In genomic region chr4:24473309-24473721, GRCh38 we compare ENCODE assay signal across 8 cellular contexts.
DNase-seq lines count a peak whose midpoint lies in the region; ATAC-seq and TF ChIP-seq lines count a peak whose summit lies in the region.

No MANE protein-coding gene starts in this region.

- peak overlapping the region; percentile 45; the same call in 1 of the 2 replicates for H3K4me3 ChIP-seq in GM12864 (ENCODE audit: low read depth, low read length)
- H3K4me3 ChIP-seq in OCI-LY7 (ENCODE audit: low read depth, low read length, poor library complexity, severe bottlenecking): peak overlapping the region; percentile 68
- H3K4me3 ChIP-seq in colonic mucosa: peak overlapping the region; percentile 53
- H3K4me3 ChIP-seq in liver (ENCODE audit: low read depth in 1 of 3, low read length in 3 of 3): peak overlapping the region; percentile 55 to 71 (median 59)
- peak overlapping the region; percentile 54 to 66 for H3K4me3 ChIP-seq in tibial artery

- H3K9me3 ChIP-seq in OCI-LY7 (ENCODE audit: low read length) (no peaks in the 10 kb centered on the region), colonic mucosa (no peaks in the 10 kb centered on the region), liver (ENCODE audit: control insufficient read depth in 4 of 4, low read length in 3 of 4) (no peaks in the 10 kb centered on the region), tibial artery (no peaks in the 10 kb centered on the region)

- no peak for TF ChIP-seq CTCF in GM12864 (IDR thresholded peaks at IDR 0.05; ENCODE audit: low read depth, low read length, missing control alignments)
- TF ChIP-seq CTCF in OCI-LY7 (conservative IDR thresholded peaks at IDR 0.05; ENCODE audit: low read length): peak; percentile 54
- peak; percentile 2 for TF ChIP-seq CTCF in colonic mucosa (IDR thresholded peaks at IDR 0.05)
- no peak for TF ChIP-seq CTCF in liver (IDR thresholded peaks at IDR 0.05; ENCODE audit: low read depth, low read length, missing input control)
- TF ChIP-seq CTCF in tibial artery (IDR thresholded peaks at IDR 0.05): no peak

- H3K79me2 ChIP-seq in OCI-LY7 (ENCODE audit: insufficient read depth, low read depth, low read length): no peaks in the 10 kb centered on the region

- TF ChIP-seq RAD21 in liver (IDR thresholded peaks at IDR 0.05): no peak

- DNase-seq in ACHN (peak; percentile 42), GM12864 (ENCODE audit: low read depth) (no peak), OCI-LY7 (ENCODE audit: low spot score) (peak; percentile 13), colonic mucosa (peak; percentile 25), tibial artery (no peak)

- POLR2A ChIA-PET in OCI-LY7 (lab: Charles Lee): interaction anchor here (0.6 kb wide), 2 partner anchors 79 to 496 kb away, joined by 3 read pairs; no protein-coding TSS in a partner anchor

- H3K4me1 ChIP-seq in OCI-LY7 (ENCODE audit: insufficient read depth, low read length, poor library complexity, severe bottlenecking): peaks cover 6% of the 10 kb centered on the region
- H3K4me1 ChIP-seq in colonic mucosa: no peaks in the 10 kb centered on the region
- peaks cover 17 to 38% (median 31%) of the 10 kb centered on the region in 4 donors for H3K4me1 ChIP-seq in liver (ENCODE audit: control insufficient read depth in 4 of 4, insufficient read depth in 4 of 4, low read length in 3 of 4)
- H3K4me1 ChIP-seq in tibial artery: peaks cover 0 to 38% (median 30%) of the 10 kb centered on the region in 4 donors

- ATAC-seq in HG02852 (IDR thresholded peaks at IDR 0.05; ENCODE audit: unreplicated experiment): no peak
- no peak for ATAC-seq in GM21515 (IDR thresholded peaks at IDR 0.05; ENCODE audit: unreplicated experiment)

- H4K20me1 ChIP-seq in OCI-LY7 (ENCODE audit: insufficient read depth, low read length): no peaks in the 10 kb centered on the region

- in situ Hi-C loops in ACHN (cut with HindIII; ENCODE audit: low pct_ligation_motif_present, low pct_unique_long_range_greater_than_20kb, low sequenced_read_pairs): no loop called here

- WGBS in liver: 2% methylated on average over 13 of the region's 13 CpGs

- H3K27me3 ChIP-seq in colonic mucosa: peaks cover 29% of the 10 kb centered on the region
- peaks cover 0 to 5% (median 1%) of the 10 kb centered on the region in 4 donors for H3K27me3 ChIP-seq in liver (ENCODE audit: control insufficient read depth in 4 of 4, insufficient read depth in 4 of 4, low read length in 3 of 4)
- peaks cover 0 to 18% of the 10 kb centered on the region in 2 donors for H3K27me3 ChIP-seq in tibial artery

- BruUV-seq in OCI-LY7 (replicated peaks; lab: Mats Ljungman, UMichigan): no TSS peak

- H3K27ac ChIP-seq in OCI-LY7 (ENCODE audit: low read depth, low read length, poor library complexity, severe bottlenecking): no peak overlapping the region
- no peak overlapping the region for H3K27ac ChIP-seq in colonic mucosa
- peak overlapping the region in 1 of 2 donors; percentile 20 for H3K27ac ChIP-seq in liver (ENCODE audit: low read depth in 1 of 2, low read length in 2 of 2)
- H3K27ac ChIP-seq in tibial artery: peak overlapping the region; percentile 35 to 41

- intact Hi-C loops in OCI-LY7 (cut with micrococcal nuclease; ENCODE audit: unreplicated experiment) (no loop called here), colonic mucosa (cut with DNase I) (no loop called here), tibial artery (cut with DNase I; ENCODE audit: low total_unique reads) (loop anchor here (5.0 kb wide), 1 partner anchor 389 kb away; no protein-coding TSS in a partner anchor)

- H2AFZ ChIP-seq in OCI-LY7 (ENCODE audit: low read length): peak overlapping the region; percentile 75; the same call in 1 of the 2 replicates

- no peaks in the 10 kb centered on the region for H3K36me3 ChIP-seq in OCI-LY7 (ENCODE audit: insufficient read depth, low read length)
- no peaks in the 10 kb centered on the region for H3K36me3 ChIP-seq in colonic mucosa
- H3K36me3 ChIP-seq in liver (ENCODE audit: control insufficient read depth in 4 of 4, insufficient read depth in 3 of 4, low read depth in 1 of 4, low read length in 3 of 4): no peaks in the 10 kb centered on the region
- no peaks in the 10 kb centered on the region for H3K36me3 ChIP-seq in tibial artery

- H3K9ac ChIP-seq in colonic mucosa (ENCODE audit: low read depth in 2 of 2, low read length in 2 of 2) (no peak overlapping the region), liver (ENCODE audit: low read depth in 1 of 2, low read length in 2 of 2) (no peak overlapping the region)

- CTCF ChIA-PET in OCI-LY7 (lab: Charles Lee; ENCODE audit: unreplicated experiment): no interaction called here

- H3K4me2 ChIP-seq in OCI-LY7 (ENCODE audit: low read length): peak overlapping the region; percentile 65

- H3K9me2 ChIP-seq in OCI-LY7 (ENCODE audit: insufficient read depth, low read length): no peaks in the 10 kb centered on the region

TF ChIP-seq in liver, 16 proteins besides CTCF, POLR2A, EP300 and RAD21:
- TF ChIP-seq REST (IDR thresholded peaks at IDR 0.05): no peak
- TF ChIP-seq RXRA (IDR thresholded peaks at IDR 0.05): no peak
- no peak for TF ChIP-seq FOXA1 (IDR thresholded peaks at IDR 0.05)
- TF ChIP-seq, protein P1, sequence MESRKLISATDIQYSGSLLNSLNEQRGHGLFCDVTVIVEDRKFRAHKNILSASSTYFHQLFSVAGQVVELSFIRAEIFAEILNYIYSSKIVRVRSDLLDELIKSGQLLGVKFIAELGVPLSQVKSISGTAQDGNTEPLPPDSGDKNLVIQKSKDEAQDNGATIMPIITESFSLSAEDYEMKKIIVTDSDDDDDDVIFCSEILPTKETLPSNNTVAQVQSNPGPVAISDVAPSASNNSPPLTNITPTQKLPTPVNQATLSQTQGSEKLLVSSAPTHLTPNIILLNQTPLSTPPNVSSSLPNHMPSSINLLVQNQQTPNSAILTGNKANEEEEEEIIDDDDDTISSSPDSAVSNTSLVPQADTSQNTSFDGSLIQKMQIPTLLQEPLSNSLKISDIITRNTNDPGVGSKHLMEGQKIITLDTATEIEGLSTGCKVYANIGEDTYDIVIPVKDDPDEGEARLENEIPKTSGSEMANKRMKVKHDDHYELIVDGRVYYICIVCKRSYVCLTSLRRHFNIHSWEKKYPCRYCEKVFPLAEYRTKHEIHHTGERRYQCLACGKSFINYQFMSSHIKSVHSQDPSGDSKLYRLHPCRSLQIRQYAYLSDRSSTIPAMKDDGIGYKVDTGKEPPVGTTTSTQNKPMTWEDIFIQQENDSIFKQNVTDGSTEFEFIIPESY (IDR thresholded peaks at IDR 0.05): no peak
- no peak for TF ChIP-seq JUND (IDR thresholded peaks at IDR 0.05)
TF ChIP-seq in liver: peak in this region for 0.

Comparison
In these comparisons a context has a peak if more than half of its experiments do, and no peak if none do; other contexts are left out.
1. DNase-seq: peak in ACHN (single experiment), OCI-LY7 (single experiment) and colonic mucosa (single experiment); none in GM12864 (single experiment) and tibial artery (0 of 2).
2. CTCF ChIP-seq: peak in OCI-LY7 (single experiment) and colonic mucosa (single experiment); none in GM12864 (single experiment), liver (single experiment) and tibial artery (0 of 2).
3. H3K27ac ChIP-seq: peak in tibial artery (2 of 2); none in OCI-LY7 (single experiment) and colonic mucosa (single experiment).
4. Peak in every context shown above with its lines, with median percentiles within 50 percentile points of each other: H3K4me3 ChIP-seq.